Comparison of ENCODE assay signal across 13 cellular contexts in the genomic region with DNA sequence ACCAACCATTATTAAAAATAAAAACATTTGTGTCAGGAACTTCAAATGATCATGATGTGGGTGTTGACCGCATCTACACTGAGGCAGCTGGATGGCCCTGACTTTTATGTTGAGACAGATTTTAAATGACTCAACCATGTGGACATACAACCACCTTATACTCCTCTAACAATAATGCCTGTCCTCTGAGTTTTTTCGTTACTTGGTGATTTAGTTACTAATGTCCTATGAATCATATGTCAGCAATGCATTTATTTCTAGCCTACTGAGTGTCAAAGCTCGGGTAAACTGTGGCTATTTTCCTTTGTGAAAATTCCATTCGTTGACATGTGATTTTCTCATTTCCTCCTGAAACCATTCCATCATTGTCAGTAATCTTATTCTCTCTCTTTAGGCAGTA. TPM values are rescaled to one million over a fixed set of nuclear protein-coding genes. Genes with fewer than 3 reads are reported as not detected.
DNase-seq lines count a peak whose midpoint lies in the region; ATAC-seq and TF ChIP-seq lines count a peak whose summit lies in the region.
"Had no signal": no experiment of that assay in that cellular context is flagged by ENCODE, and none has a peak within 500 bp of the region (broad histone marks: within the 10 kb centered on the region; RNA-seq: fewer than 3 reads in every experiment).

No MANE protein-coding gene starts in this region.

- DNase-seq in GM04504 (ENCODE audit: low read depth) = peak; percentile 73
- DNase-seq in RWPE2 (ENCODE audit: low spot score) = no peak
- DNase-seq in fibroblast of gingiva (ENCODE audit: low read depth) = peak; percentile 44
- DNase-seq in skeletal muscle cell (ENCODE audit: low read depth) = peak; percentile 72
- DNase-seq in DMS79 (lab: John Stamatoyannopoulos, UW) = no peak
- DNase-seq in dorsolateral prefrontal cortex = no peak
- DNase-seq: activated T-cell treated with anti-CD3 and anti-CD28 coated beads for 4 hours, DMS53, head of caudate nucleus, right cardiac atrium, transverse colon had no signal

- H3K4me3 ChIP-seq in RWPE2 (ENCODE audit: severe bottlenecking) (no peak overlapping the region), skeletal muscle cell (ENCODE audit: low read depth, low read length) (no peak overlapping the region), dorsolateral prefrontal cortex (no peak overlapping the region)
- H3K4me3 ChIP-seq: transverse colon had no signal

- no peak for TF ChIP-seq CTCF in RWPE2 (IDR thresholded peaks at IDR 0.05; ENCODE audit: poor library complexity, severe bottlenecking)
- TF ChIP-seq CTCF in dorsolateral prefrontal cortex (IDR thresholded peaks at IDR 0.05 in 54 of 56, conservative IDR thresholded peaks at IDR 0.05 in 2 of 56; ENCODE audit: low read depth in 1 of 56, partially characterized antibody in 56 of 56) = no peak

- H3K4me1 ChIP-seq in RWPE2 (ENCODE audit: insufficient read depth, poor library complexity, severe bottlenecking) = peaks cover 22% of the 10 kb centered on the region
- H3K4me1 ChIP-seq: transverse colon had no signal

- ATAC-seq in RWPE2 (ENCODE audit: low read depth) (peak; percentile 93), HG03045 (IDR thresholded peaks at IDR 0.05; ENCODE audit: unreplicated experiment) (no peak)
- ATAC-seq: right cardiac atrium had no signal

- H3K27ac ChIP-seq in RWPE2 (ENCODE audit: poor library complexity, severe bottlenecking) (peak overlapping the region; percentile 57), dorsolateral prefrontal cortex (no peak overlapping the region)
- H3K27ac ChIP-seq: transverse colon had no signal

- H3K9me3 ChIP-seq in RWPE2 (ENCODE audit: severe bottlenecking) = no peaks in the 10 kb centered on the region
- H3K9me3 ChIP-seq: transverse colon had no signal

- intact Hi-C loops in dorsolateral prefrontal cortex (cut with DNase I) = no loop called here

- H3K27me3 ChIP-seq in RWPE2 (ENCODE audit: insufficient read depth, poor library complexity, severe bottlenecking) = no peaks in the 10 kb centered on the region
- H3K27me3 ChIP-seq in dorsolateral prefrontal cortex = peaks cover 0 to 14% (median 0%) of the 10 kb centered on the region in 45 donors

- no peaks in the 10 kb centered on the region for H3K36me3 ChIP-seq in RWPE2 (ENCODE audit: low read depth)
- H3K36me3 ChIP-seq: transverse colon had no signal

RNA-seq across cellular contexts. Expression of a gene that starts 38.9 kb away (rescaled TPM):
- under 1 TPM in 27 of 120 experiments, not detected in 93; 0.16 to 0.78 (median 0.31) TPM for total RNA-seq in dorsolateral prefrontal cortex
- total RNA-seq: cardiac septum, right cardiac atrium, transverse colon had no signal

Comparison
In these comparisons a context has a peak if more than half of its experiments do, and no peak if none do; other contexts are left out.
1. DNase-seq: peak in GM04504 (single experiment), fibroblast of gingiva (single experiment) and skeletal muscle cell (single experiment); none in RWPE2 (single experiment), DMS79 (single experiment) and dorsolateral prefrontal cortex (0 of 10).